Comparison of ENCODE assay signal across 1 cellular context in genomic region chr16:27268376-27269299, GRCh38.
TF ChIP-seq lines count a peak whose summit lies in the region.

Gene NSMCE1, minus strand, starts transcription at chr16:27268772. Its CDS starts 11,202 bp downstream, at chr16:27257570.

TF ChIP-seq in K562, 482 proteins besides CTCF, POLR2A, EP300 and RAD21 (continued from another document and continues in another):
- TF ChIP-seq HEY1 (CRISPR knock-in tag; IDR thresholded peaks at IDR 0.05; ENCODE audit: borderline replicate concordance) (no peak), ZNF511 (CRISPR knock-in tag; IDR thresholded peaks at IDR 0.05) (peak; percentile 31; the same call in 1 of the 2 replicates), SUPT5H (IDR thresholded peaks at IDR 0.05) (peak; percentile 95), POLR2AphosphoS5 (IDR thresholded peaks at IDR 0.05; ENCODE audit: control insufficient read depth, insufficient read depth, low read depth, low read length) (peak; percentile 86), SREBF2 (CRISPR knock-in tag; IDR thresholded peaks at IDR 0.05) (no peak), NCOA1 (IDR thresholded peaks at IDR 0.05; ENCODE audit: low read depth) (peak; percentile 7; the same call in 1 of the 2 replicates), PBX2 (CRISPR knock-in tag; IDR thresholded peaks at IDR 0.05; ENCODE audit: low read depth) (peak; percentile 43; the same call in 1 of the 2 replicates), PBX2 (tag; conservative IDR thresholded peaks at IDR 0.05; ENCODE audit: low read depth) (peak; percentile 98), PRDM10 (IDR thresholded peaks at IDR 0.05; ENCODE audit: partially characterized antibody) (peak; percentile 75), VEZF1 (CRISPR knock-in tag; IDR thresholded peaks at IDR 0.05) (peak; percentile 17; the same call in 1 of the 2 replicates), ZNF57 (CRISPR knock-in tag; IDR thresholded peaks at IDR 0.05) (no peak), SMAD1 (IDR thresholded peaks at IDR 0.05; ENCODE audit: low read depth, low read length, partially characterized antibody) (peak; percentile 52), TAF1 (IDR thresholded peaks at IDR 0.05; ENCODE audit: control insufficient read depth, extremely low read depth, insufficient read depth, low read length, severe bottlenecking) (peak; percentile 86), NKRF (IDR thresholded peaks at IDR 0.05; ENCODE audit: borderline replicate concordance) (peak; percentile 45; the same call in 1 of the 2 replicates), ZFP91 (CRISPR knock-in tag; IDR thresholded peaks at IDR 0.05) (0 out of 2 replicates have a peak, but pooled peaks have one; percentile 31), EHMT2 (IDR thresholded peaks at IDR 0.05) (no peak), ZNF76 (CRISPR knock-in tag; IDR thresholded peaks at IDR 0.05; ENCODE audit: borderline replicate concordance) (no peak; the same call in 1 of the 2 replicates), NEUROD1 (IDR thresholded peaks at IDR 0.05; ENCODE audit: borderline replicate concordance, low read depth, low read length, partially characterized antibody) (peak; percentile 53), HBP1 (CRISPR knock-in tag; IDR thresholded peaks at IDR 0.05) (no peak), PHF20 (IDR thresholded peaks at IDR 0.05; ENCODE audit: partially characterized antibody) (peak; percentile 69), CAMTA2 (CRISPR knock-in tag; conservative IDR thresholded peaks at IDR 0.05) (0 out of 2 replicates have a peak, but pooled peaks have one; percentile 37), TFE3 (CRISPR knock-in tag; IDR thresholded peaks at IDR 0.05) (no peak), TRIM25 (IDR thresholded peaks at IDR 0.05; ENCODE audit: borderline replicate concordance) (no peak), BRD9 (IDR thresholded peaks at IDR 0.05; ENCODE audit: low read depth, partially characterized antibody) (peak; percentile 24), E2F3 (CRISPR knock-in tag; IDR thresholded peaks at IDR 0.05) (0 out of 2 replicates have a peak, but pooled peaks have one; percentile 60), HDAC8 (tag; IDR thresholded peaks at IDR 0.05) (no peak), ZBTB2 (IDR thresholded peaks at IDR 0.05) (peak; percentile 19), MAZ (CRISPR knock-in tag; conservative IDR thresholded peaks at IDR 0.05 in 1 of 2, IDR thresholded peaks at IDR 0.05 in 1 of 2) (peak; percentile 43 to 45; a peak in 1 of 4 replicates), TBP (optimal IDR thresholded peaks at IDR 0.05; ENCODE audit: low read depth, low read length) (peak; percentile 88), NFYB (IDR thresholded peaks at IDR 0.05; ENCODE audit: extremely low read depth, insufficient read length) (peak; percentile 93)
